In the genomic region with DNA sequence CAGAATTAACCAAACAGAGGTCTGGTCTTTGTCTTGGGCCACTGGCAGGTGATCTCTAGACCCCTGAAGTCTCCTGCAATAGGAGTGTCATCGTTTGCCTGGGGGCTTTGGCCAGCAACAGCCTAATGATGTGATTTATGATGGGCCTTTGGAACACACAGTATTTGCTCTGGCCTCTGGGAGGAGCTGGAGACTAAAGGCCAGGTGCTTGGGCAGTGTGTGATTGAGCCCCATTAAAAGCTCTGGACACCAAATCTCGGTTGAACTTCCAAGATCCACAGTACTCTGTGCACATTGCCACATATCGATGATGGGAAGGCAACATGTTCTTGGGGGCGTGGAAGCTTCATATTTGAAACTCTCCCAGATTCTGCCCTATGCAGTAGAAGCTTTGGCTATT, we compare ENCODE assay signal across 9 cellular contexts. TPM values are rescaled to one million over a fixed set of nuclear protein-coding genes. Genes with fewer than 3 reads are reported as not detected.
DNase-seq lines count a peak whose midpoint lies in the region; ATAC-seq, FAIRE-seq and TF ChIP-seq lines count a peak whose summit lies in the region.
"Had no signal": no experiment of that assay in that cellular context is flagged by ENCODE, and none has a peak within 500 bp of the region (broad histone marks: within the 10 kb centered on the region; RNA-seq: fewer than 3 reads in every experiment).

No MANE protein-coding gene starts in this region.

- H3K4me3 ChIP-seq in kidney (ENCODE audit: low read length in 2 of 2) (no peak overlapping the region), coronary artery (no peak overlapping the region)

- H3K27ac ChIP-seq in kidney (ENCODE audit: low read depth in 2 of 2, low read length in 2 of 2) (no peak overlapping the region), coronary artery (peak overlapping the region in 1 of 2 donors; percentile 52)

- TF ChIP-seq CTCF in kidney (IDR thresholded peaks at IDR 0.05; ENCODE audit: borderline replicate concordance, extremely low read depth, insufficient read depth), result peak; percentile 8
- TF ChIP-seq CTCF in coronary artery (IDR thresholded peaks at IDR 0.05), result no peak

- H3K9me3 ChIP-seq in kidney (ENCODE audit: control insufficient read depth in 1 of 2, low read length in 2 of 2), result no peaks in the 10 kb centered on the region

- no peaks in the 10 kb centered on the region for H3K4me1 ChIP-seq in kidney (ENCODE audit: control insufficient read depth in 1 of 2, insufficient read depth in 1 of 2, low read depth in 1 of 2, low read length in 2 of 2)

- H3K36me3 ChIP-seq in kidney (ENCODE audit: control insufficient read depth in 1 of 2, insufficient read depth in 2 of 2, low read length in 2 of 2), result no peaks in the 10 kb centered on the region

- DNase-seq in Right ventricle myocardium superior (no peak), cardiac septum (ENCODE audit: low spot score) (no peak), SW480 (ENCODE audit: low spot score) (peak; percentile 42), kidney (no peak), coronary artery (ENCODE audit: low spot score) (no peak), hypothalamus (lab: John Stamatoyannopoulos, UW) (no peak), retina (no peak)
- no peak for DNase-seq in activated CD4-positive, alpha-beta T cell treated with anti-CD3 and anti-CD28 coated beads, Interleukin-2, amount 50 U/mL, for 4 hours
- DNase-seq: CD4-positive, alpha-beta T cell had no signal

- peak; percentile 74 for ATAC-seq in Right ventricle myocardium superior (ENCODE audit: poor library complexity)

- intact Hi-C loops in Right ventricle myocardium superior (cut with DNase I), result no loop called here
- intact Hi-C loops in cardiac septum (cut with DNase I), result no loop called here
- intact Hi-C loops in kidney (cut with DNase I), result no loop called here

- H3K9ac ChIP-seq in kidney (ENCODE audit: low read length in 2 of 2), result no peak overlapping the region

- FAIRE-seq in kidney (lab: Jason Lieb, UNC), result no peak

RNA-seq across cellular contexts. Expression of a gene that starts 32.0 kb away (rescaled TPM):
- total RNA-seq in Right ventricle myocardium superior (3.0 TPM), cardiac septum (1.6 TPM), kidney (31.3 TPM)
- polyA plus RNA-seq in kidney (ENCODE audit: insufficient read depth, low read depth, low replicate concordance), result 3.7 TPM
